In the genomic region with DNA sequence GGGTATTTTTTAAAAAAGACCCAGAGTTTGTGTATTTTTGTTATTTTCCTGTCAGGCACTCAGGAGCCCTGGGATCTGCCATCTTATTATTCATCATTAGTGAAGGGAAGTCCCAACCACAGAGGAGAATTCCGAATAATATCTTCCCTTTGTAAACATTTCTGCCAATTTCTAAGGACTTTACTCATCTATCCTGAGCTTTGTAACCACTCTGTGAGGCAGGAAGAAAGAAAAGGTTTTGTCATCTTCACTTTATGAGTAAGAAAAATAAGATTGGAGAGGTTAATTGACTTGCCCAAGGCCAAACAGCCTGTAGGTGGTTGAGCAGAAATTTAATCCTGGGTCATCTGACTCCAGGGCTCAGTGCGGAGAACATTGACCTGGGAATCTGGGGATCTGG, we compare ENCODE assay signal across 19 cellular contexts. TPM values are rescaled to one million over a fixed set of nuclear protein-coding genes. Genes with fewer than 3 reads are reported as not detected.
DNase-seq lines count a peak whose midpoint lies in the region; ATAC-seq, FAIRE-seq and TF ChIP-seq lines count a peak whose summit lies in the region.
"Had no signal": no experiment of that assay in that cellular context is flagged by ENCODE, and none has a peak within 500 bp of the region (broad histone marks: within the 10 kb centered on the region; RNA-seq: fewer than 3 reads in every experiment).

No MANE protein-coding gene starts in this region.

- no peaks in the 10 kb centered on the region for H3K4me1 Mint-ChIP-seq in glutamatergic neuron (ENCODE audit: low read depth, unreplicated experiment)

- ATAC-seq in esophagus mucosa (peak; percentile 33), upper lobe of right lung (no peak), HepG2 (no peak)

- dilution Hi-C loops in mammary epithelial cell (cut with HindIII; ENCODE audit: low sequenced_read_pairs), result loop anchor here (5.0 kb wide), 1 partner anchor 37 kb away; no protein-coding TSS in a partner anchor

- H2AFZ ChIP-seq in mammary epithelial cell (ENCODE audit: low read depth, low read length) (peak overlapping the region; percentile 9), PC-9 (no peak overlapping the region), HepG2 (ENCODE audit: low read length) (no peak overlapping the region)

- no peaks in the 10 kb centered on the region for H3K27me3 Mint-ChIP-seq in glutamatergic neuron (ENCODE audit: unreplicated experiment)

- H3K4me2 ChIP-seq in mammary epithelial cell (ENCODE audit: insufficient read depth, low read depth, low read length), result peak overlapping the region; percentile 10
- peak overlapping the region; percentile 11; the same call in 1 of the 2 replicates for H3K4me2 ChIP-seq in PC-9
- H3K4me2 ChIP-seq in HepG2 (ENCODE audit: low read depth, low read length), result no peak overlapping the region

- H3K27ac Mint-ChIP-seq in glutamatergic neuron (ENCODE audit: unreplicated experiment), result no peak overlapping the region

- TF ChIP-seq CTCF in mammary epithelial cell (conservative IDR thresholded peaks at IDR 0.05 in 1 of 2, IDR thresholded peaks at IDR 0.05 in 1 of 2; ENCODE audit: extremely low read depth in 1 of 2, insufficient read depth in 1 of 2, low read depth in 1 of 2, low read length in 2 of 2) (no peak), breast epithelium (IDR thresholded peaks at IDR 0.05) (no peak), PC-9 (conservative IDR thresholded peaks at IDR 0.05) (no peak), upper lobe of right lung (IDR thresholded peaks at IDR 0.05) (no peak), glutamatergic neuron (IDR thresholded peaks at IDR 0.05; ENCODE audit: partially characterized antibody, unreplicated experiment) (no peak), HepG2 (CRISPR knock-in tag; IDR thresholded peaks at IDR 0.05) (no peak)

- no peak for TF ChIP-seq RAD21 in HepG2 (CRISPR knock-in tag; IDR thresholded peaks at IDR 0.05)

- H3K79me2 ChIP-seq in mammary epithelial cell (ENCODE audit: insufficient read depth, low read length) (no peaks in the 10 kb centered on the region), PC-9 (ENCODE audit: low read depth) (no peaks in the 10 kb centered on the region), HepG2 (ENCODE audit: insufficient read depth, low read length) (no peaks in the 10 kb centered on the region)

- H3K27ac ChIP-seq in mammary epithelial cell (ENCODE audit: insufficient read depth, low read depth, low read length), result no peak overlapping the region
- no peak overlapping the region for H3K27ac ChIP-seq in breast epithelium
- H3K27ac ChIP-seq in PC-9, result no peak overlapping the region
- H3K27ac ChIP-seq in upper lobe of right lung, result no peak overlapping the region
- H3K27ac ChIP-seq in HepG2 (ENCODE audit: extremely low read length, insufficient read depth, low read length), result no peak overlapping the region

- H3K9me3 Mint-ChIP-seq in glutamatergic neuron (ENCODE audit: unreplicated experiment), result no peaks in the 10 kb centered on the region

- no peaks in the 10 kb centered on the region for H3K9me2 ChIP-seq in PC-9 (ENCODE audit: insufficient read depth)

- POLR2A ChIA-PET in PC-9 (lab: Charles Lee; ENCODE audit: unreplicated experiment), result interaction anchor here (0.6 kb wide), 1 partner anchor 23 kb away, joined by 5 read pairs; no protein-coding TSS in a partner anchor
- POLR2A ChIA-PET in HepG2 (lab: Yijun Ruan, JAX), result no interaction called here

- no peaks in the 10 kb centered on the region for H3K36me3 ChIP-seq in mammary epithelial cell (ENCODE audit: insufficient read depth, low read length)
- no peaks in the 10 kb centered on the region for H3K36me3 ChIP-seq in breast epithelium
- H3K36me3 ChIP-seq in PC-9 (ENCODE audit: low read depth), result no peaks in the 10 kb centered on the region
- no peaks in the 10 kb centered on the region for H3K36me3 ChIP-seq in upper lobe of right lung
- no peaks in the 10 kb centered on the region for H3K36me3 ChIP-seq in HepG2 (replicated peaks in 1 of 2; ENCODE audit: control insufficient read depth in 1 of 2, insufficient read depth in 2 of 2, low read length in 2 of 2)
- H3K36me3 ChIP-seq: MG63 had no signal

- TF ChIP-seq EP300 in HepG2 (IDR thresholded peaks at IDR 0.05; ENCODE audit: low read depth in 2 of 2, low read length in 2 of 2) (no peak), HepG2 (CRISPR knock-in tag; IDR thresholded peaks at IDR 0.05; ENCODE audit: borderline replicate concordance) (no peak)

- peaks cover 9% of the 10 kb centered on the region; the same call in 1 of the 2 replicates for H3F3A ChIP-seq in PC-9 (ENCODE audit: insufficient read depth, low read depth)

- peak; percentile 88 for DNase-seq in mammary epithelial cell
- no peak for DNase-seq in breast epithelium (ENCODE audit: low spot score in 2 of 2)
- peak in 1 of 2 experiments; percentile 44 for DNase-seq in PC-9
- DNase-seq in upper lobe of right lung, result no peak
- DNase-seq in glutamatergic neuron, result no peak
- DNase-seq in activated CD4-positive, CD25-positive, alpha-beta regulatory T cell (lab: John Stamatoyannopoulos, UW), result no peak
- DNase-seq in HepG2 (ENCODE audit: low spot score), result no peak
- DNase-seq: C1 segment of cervical spinal cord; DMS79 treated with DMSO at 0.1 percent for 48 hours; MG63; NCI-H1092; NCI-H1694 treated with DMSO at 0.1 percent for 48 hours; NCI-H446 treated with DMSO at 0.1 percent for 48 hours; NK-92 treated with Interleukin-12 subunit alpha and Interleukin-12 subunit beta, amount 100 ng/mL, for 24 hours had no signal

- CTCF ChIA-PET in mammary epithelial cell (lab: Charles Lee; ENCODE audit: low non-redundant PET), result no interaction called here
- CTCF ChIA-PET in PC-9 (lab: Charles Lee), result no interaction called here
- CTCF ChIA-PET in HepG2 (lab: Yijun Ruan, JAX; ENCODE audit: low intra/inter-chr PET ratio, low total read pairs), result no interaction called here

- intact Hi-C loops in mammary epithelial cell (cut with micrococcal nuclease) (no loop called here), breast epithelium (cut with DNase I; ENCODE audit: low total_unique reads) (no loop called here), PC-9 (cut with micrococcal nuclease; ENCODE audit: unreplicated experiment) (no loop called here), upper lobe of right lung (cut with DNase I) (no loop called here), HepG2 (cut with micrococcal nuclease; ENCODE audit: unreplicated experiment) (no loop called here)

- H3K4me1 ChIP-seq in mammary epithelial cell (ENCODE audit: insufficient read depth, low read length) (peaks cover 18% of the 10 kb centered on the region), breast epithelium (no peaks in the 10 kb centered on the region), PC-9 (replicated peaks; ENCODE audit: insufficient read depth) (peaks cover 17% of the 10 kb centered on the region; the same call in 1 of the 2 replicates), upper lobe of right lung (no peaks in the 10 kb centered on the region), HepG2 (ENCODE audit: insufficient read depth, low read length) (no peaks in the 10 kb centered on the region)

- BruUV-seq in mammary epithelial cell (replicated peaks; lab: Mats Ljungman, UMichigan) (no TSS peak), PC-9 (replicated peaks; lab: Mats Ljungman, UMichigan) (no TSS peak), HepG2 (replicated peaks; lab: Mats Ljungman, UMichigan) (no TSS peak)

- H4K20me1 ChIP-seq in mammary epithelial cell (ENCODE audit: insufficient read depth, low read length) (no peaks in the 10 kb centered on the region), PC-9 (ENCODE audit: insufficient read depth) (no peaks in the 10 kb centered on the region), HepG2 (ENCODE audit: insufficient read depth, low read length) (no peaks in the 10 kb centered on the region)

- H3K4me3 ChIP-seq in mammary epithelial cell (replicated peaks in 1 of 3; ENCODE audit: insufficient read depth in 1 of 3, low read depth in 2 of 3, low read length in 3 of 3) (no peak overlapping the region), breast epithelium (no peak overlapping the region), PC-9 (no peak overlapping the region), upper lobe of right lung (no peak overlapping the region), HepG2 (replicated peaks in 1 of 3; ENCODE audit: insufficient read depth in 1 of 3, low read depth in 2 of 3, low read length in 3 of 3) (no peak overlapping the region)
- H3K4me3 ChIP-seq: MG63 had no signal

- H3K9me3 ChIP-seq in mammary epithelial cell (replicated peaks; ENCODE audit: insufficient read depth, low read length), result no peaks in the 10 kb centered on the region
- no peaks in the 10 kb centered on the region for H3K9me3 ChIP-seq in breast epithelium
- no peaks in the 10 kb centered on the region for H3K9me3 ChIP-seq in PC-9 (ENCODE audit: insufficient read depth, low read depth)
- H3K9me3 ChIP-seq in upper lobe of right lung, result no peaks in the 10 kb centered on the region
- H3K9me3 ChIP-seq in HepG2 (ENCODE audit: low read length), result no peaks in the 10 kb centered on the region

- H3K9ac ChIP-seq in mammary epithelial cell (ENCODE audit: insufficient read depth, low read length) (no peak overlapping the region), HepG2 (ENCODE audit: insufficient read depth, low read depth, low read length) (no peak overlapping the region)

- in situ Hi-C loops in mammary epithelial cell (cut with MboI; ENCODE audit: low sequenced_read_pairs in 2 of 2) (no loop called here), HepG2 (cut with HindIII; ENCODE audit: extremely low pct_ligation_motif_present, low pct_unique_long_range_greater_than_20kb) (no loop called here)

- no peak overlapping the region for H3K4me3 Mint-ChIP-seq in glutamatergic neuron (ENCODE audit: unreplicated experiment)

- FAIRE-seq in HepG2 (lab: Jason Lieb, UNC), result no peak
- FAIRE-seq: A204.1, GM12892 had no signal

- 25% methylated on average over 2 of the region's 2 CpGs for WGBS in mammary epithelial cell (ENCODE audit: low coverage, missing lambda C conversion rate)
- 1% methylated on average over 2 of the region's 2 CpGs for WGBS in HepG2 (ENCODE audit: low lambda C conversion rate)

- TF ChIP-seq POLR2A in breast epithelium (IDR thresholded peaks at IDR 0.05) (no peak), HepG2 (IDR thresholded peaks at IDR 0.05; ENCODE audit: insufficient read depth in 1 of 2, low read depth in 2 of 2, low read length in 2 of 2) (no peak)

- H3K27me3 ChIP-seq in mammary epithelial cell (ENCODE audit: insufficient read depth, low read length) (no peaks in the 10 kb centered on the region), breast epithelium (no peaks in the 10 kb centered on the region), PC-9 (ENCODE audit: insufficient read depth, low read depth) (no peaks in the 10 kb centered on the region), upper lobe of right lung (no peaks in the 10 kb centered on the region), HepG2 (ENCODE audit: control insufficient read depth in 1 of 2, insufficient read depth in 2 of 2, low read length in 2 of 2) (no peaks in the 10 kb centered on the region; a peak in 1 of 5 replicates)
- H3K27me3 ChIP-seq: MG63 had no signal

- no peaks in the 10 kb centered on the region for H3K36me3 Mint-ChIP-seq in glutamatergic neuron (ENCODE audit: unreplicated experiment)

RNA-seq across cellular contexts. Expression of a gene that starts 23.0 kb away (rescaled TPM):
- total RNA-seq in mammary epithelial cell (under 1 TPM in 1 of 2 donors, not detected in 1; under 0.01 TPM), breast epithelium (under 1 TPM in 2 of 3 donors, not detected in 1; 0.29 to 0.33 TPM), PC-9 (2021) (not detected in 2 replicates), esophagus mucosa (not detected), upper lobe of right lung (1.2 TPM), glutamatergic neuron (ENCODE audit: unreplicated experiment) (not detected), HepG2 (2016; rRNA removed; fragmentation: Illumina TruSeq; extraction: Trizol) (0.46 and 0.52 TPM in 2 replicates)
- polyA plus RNA-seq in mammary epithelial cell (not detected), HepG2 (2011; rRNA removed) (0.01 TPM in 2 replicates)
- polyA minus RNA-seq in mammary epithelial cell, result not detected
- 0.09 TPM in 1 of 2 replicates, not detected in the other for total RNA-seq in HepG2 (2016; cell fraction: cytosol; rRNA removed; fragmentation: Illumina TruSeq; extraction: Trizol; ENCODE audit: low read depth)
- total RNA-seq in HepG2 (2016; cell fraction: insoluble cytoplasmic fraction; rRNA removed; fragmentation: Illumina TruSeq; extraction: Trizol), result 0.17 and 0.31 TPM in 2 replicates
- total RNA-seq in HepG2 (2016; cell fraction: membrane; rRNA removed; fragmentation: Illumina TruSeq; extraction: Trizol), result 0.03 TPM in 1 of 2 replicates, not detected in the other
- total RNA-seq in HepG2 (2016; cell fraction: nucleus; rRNA removed; fragmentation: Illumina TruSeq; extraction: Trizol), result 0.03 and 0.66 TPM in 2 replicates
- 0.01 TPM in 2 replicates for polyA plus RNA-seq in HepG2 (2011; cell fraction: cytosol; rRNA removed)
- polyA plus RNA-seq in HepG2 (2011; cell fraction: nucleus; rRNA removed), result 0.03 TPM in 1 of 2 replicates, not detected in the other
- polyA plus RNA-seq in HepG2 (2012), result 0.04 and 0.21 TPM in 2 replicates
- 0.08 TPM in 1 of 2 replicates, not detected in the other for polyA plus RNA-seq in HepG2 (2016; cell fraction: cytosol; fragmentation: Illumina TruSeq; extraction: Trizol; ENCODE audit: low read depth)
- polyA plus RNA-seq in HepG2 (2016; cell fraction: insoluble cytoplasmic fraction; fragmentation: Illumina TruSeq; extraction: Trizol; ENCODE audit: low read depth), result 0.11 and 0.13 TPM in 2 replicates
- not detected in 2 replicates for polyA plus RNA-seq in HepG2 (2016; cell fraction: membrane; fragmentation: Illumina TruSeq; extraction: Trizol; ENCODE audit: low read depth)
- polyA plus RNA-seq in HepG2 (2016; cell fraction: nucleus; fragmentation: Illumina TruSeq; extraction: Trizol; ENCODE audit: insufficient read depth, low read depth), result 0.15 and 0.94 TPM in 2 replicates
- not detected in 2 replicates for polyA minus RNA-seq in HepG2 (2011; rRNA and poly(A)+ RNA removed; ENCODE audit: low replicate concordance)
- not detected in 2 replicates for polyA minus RNA-seq in HepG2 (2011; cell fraction: cytosol; rRNA and poly(A)+ RNA removed)
- polyA minus RNA-seq in HepG2 (2011; cell fraction: nucleus; rRNA and poly(A)+ RNA removed), result not detected in 2 replicates
- total RNA-seq: H4, SK-MEL-5 had no signal
